19 cellular contexts compared by ENCODE assay signal in genomic region chr13:73832203-73832602, GRCh38.
DNase-seq lines count a peak whose midpoint lies in the region; TF ChIP-seq lines count a peak whose summit lies in the region.
"Had no signal": no experiment of that assay in that cellular context is flagged by ENCODE, and none has a peak within 500 bp of the region (broad histone marks: within the 10 kb centered on the region; RNA-seq: fewer than 3 reads in every experiment).

No MANE protein-coding gene starts in this region.

- no peaks in the 10 kb centered on the region for H4K20me1 ChIP-seq in H9 (ENCODE audit: control insufficient read depth, insufficient read depth, insufficient read length)

- H3K36me3 ChIP-seq in adipocyte (ENCODE audit: control insufficient read depth, insufficient read depth, low read length, severe bottlenecking) = no peaks in the 10 kb centered on the region
- H3K36me3 ChIP-seq in mesodermal cell (ENCODE audit: control insufficient read depth, insufficient read depth, low read length) = no peaks in the 10 kb centered on the region
- no peaks in the 10 kb centered on the region for H3K36me3 ChIP-seq in left ventricle myocardium inferior
- H3K36me3 ChIP-seq: ovary had no signal

- no peaks in the 10 kb centered on the region for H3K9me3 Mint-ChIP-seq in H9
- H3K9me3 Mint-ChIP-seq: type B pancreatic cell had no signal

- no peaks in the 10 kb centered on the region for H3K79me1 ChIP-seq in H9 (ENCODE audit: insufficient read depth, low read depth, low read length, poor library complexity, severe bottlenecking)

- H3K27ac ChIP-seq in H9 (ENCODE audit: insufficient read length, low read depth, low read length) = no peak overlapping the region
- peak overlapping the region; percentile 7 for H3K27ac ChIP-seq in mesodermal cell (ENCODE audit: low read depth, low read length, severe bottlenecking)
- H3K27ac ChIP-seq in left ventricle myocardium inferior (replicated peaks) = no peak overlapping the region
- H3K27ac ChIP-seq: coronary artery, GM23248, ovary had no signal

- H3K4me3 Mint-ChIP-seq in H9 = no peak overlapping the region
- H3K4me3 Mint-ChIP-seq: type B pancreatic cell had no signal

- H3K27me3 ChIP-seq in H9 (ENCODE audit: insufficient read depth, low read length) (no peaks in the 10 kb centered on the region), adipocyte (replicated peaks; ENCODE audit: control insufficient read depth, insufficient read depth, low read length) (no peaks in the 10 kb centered on the region), left ventricle myocardium inferior (ENCODE audit: low read depth) (no peaks in the 10 kb centered on the region)
- H3K27me3 ChIP-seq: ovary had no signal

- DNase-seq in NCI-H1092 treated with DMSO at 0.1 percent for 48 hours (lab: John Stamatoyannopoulos, UW) (peak; percentile 52), NCI-H1092 (lab: John Stamatoyannopoulos, UW) (no peak), H9 (no peak), adipocyte (ENCODE audit: low read depth) (peak; percentile 3), occipital lobe (lab: John Stamatoyannopoulos, UW) (no peak), left ventricle myocardium inferior (no peak), HT-29 (ENCODE audit: low spot score) (no peak)
- DNase-seq: 8988T; activated CD8-positive, alpha-beta memory T cell treated with anti-CD3 and anti-CD28 coated beads, Interleukin-2, amount 50 U/mL, for 4 hours; amniotic stem cell; EL; erythroblast; glutamatergic neuron; MV-4-11; ovary had no signal

- H2BK5ac ChIP-seq in H9 (ENCODE audit: insufficient read length, low read length) = no peak overlapping the region

- H3K36me3 Mint-ChIP-seq in H9 (ENCODE audit: insufficient read depth in 1 of 3, low read depth in 3 of 3) = no peaks in the 10 kb centered on the region
- H3K36me3 Mint-ChIP-seq: type B pancreatic cell had no signal

- H3K9ac ChIP-seq in H9 (ENCODE audit: extremely low read depth, insufficient read length, low read length) = no peak overlapping the region
- H3K9ac ChIP-seq in adipocyte (ENCODE audit: low read length) = no peak overlapping the region
- H3K9ac ChIP-seq: GM23248 had no signal

- H4K91ac ChIP-seq in H9 (ENCODE audit: insufficient read length, low read depth, low read length) = no peak overlapping the region

- no peak overlapping the region for H3K18ac ChIP-seq in H9 (ENCODE audit: insufficient read length, low read depth, low read length)

- no peak overlapping the region for H3K4ac ChIP-seq in H9 (ENCODE audit: low read depth, low read length)

- no peaks in the 10 kb centered on the region for H3K79me2 ChIP-seq in H9 (ENCODE audit: insufficient read depth, low read length)

- H2BK20ac ChIP-seq in H9 (ENCODE audit: low read depth, low read length, poor library complexity, severe bottlenecking) = no peak overlapping the region

- no peaks in the 10 kb centered on the region for H3K9me3 ChIP-seq in H9 (ENCODE audit: control insufficient read depth, low read depth, low read length)
- no peaks in the 10 kb centered on the region for H3K9me3 ChIP-seq in adipocyte (ENCODE audit: control insufficient read depth, low read length)
- H3K9me3 ChIP-seq in mesodermal cell (ENCODE audit: control insufficient read depth, low read length) = no peaks in the 10 kb centered on the region
- H3K9me3 ChIP-seq in left ventricle myocardium inferior (replicated peaks) = no peaks in the 10 kb centered on the region
- H3K9me3 ChIP-seq: ovary had no signal

- TF ChIP-seq CTCF in H9 (conservative IDR thresholded peaks at IDR 0.05) (no peak), left ventricle myocardium inferior (IDR thresholded peaks at IDR 0.05; ENCODE audit: borderline replicate concordance) (no peak)

- H2AFZ ChIP-seq in H9 (ENCODE audit: low read length) = peak overlapping the region; percentile 22
- H2AFZ ChIP-seq: GM23248 had no signal

- H3K4me1 ChIP-seq in H9 (ENCODE audit: insufficient read depth, low read length) = no peaks in the 10 kb centered on the region
- peaks cover 3% of the 10 kb centered on the region for H3K4me1 ChIP-seq in adipocyte (ENCODE audit: control insufficient read depth, insufficient read depth, low read length)
- H3K4me1 ChIP-seq in mesodermal cell (ENCODE audit: control insufficient read depth, insufficient read depth, low read length, poor library complexity, severe bottlenecking) = no peaks in the 10 kb centered on the region
- peaks cover 18% of the 10 kb centered on the region for H3K4me1 ChIP-seq in left ventricle myocardium inferior

- H3K4me1 Mint-ChIP-seq in H9 = peaks cover 15 to 19% of the 10 kb centered on the region in 2 experiments

- H3K4me2 ChIP-seq in H9 (ENCODE audit: insufficient read depth, insufficient read length, low read length) = no peak overlapping the region

- H2BK120ac ChIP-seq in H9 (ENCODE audit: low read depth, low read length, poor library complexity, severe bottlenecking) = no peak overlapping the region

- no peak overlapping the region for H3T11ph ChIP-seq in H9 (ENCODE audit: low read length)

- no peaks in the 10 kb centered on the region for H3K27me3 Mint-ChIP-seq in H9 (ENCODE audit: low read depth)
- H3K27me3 Mint-ChIP-seq: type B pancreatic cell had no signal

- H3K14ac ChIP-seq in H9 (ENCODE audit: insufficient read depth, low read length) = no peak overlapping the region

- intact Hi-C loops in left ventricle myocardium inferior (cut with micrococcal nuclease) = loop anchor here (10.0 kb wide), 1 partner anchor 453 kb away; no protein-coding TSS in a partner anchor

- H3K23ac ChIP-seq in H9 (ENCODE audit: insufficient read length, low read depth, low read length) = no peak overlapping the region

- H3K27ac Mint-ChIP-seq in H9 = peak overlapping the region; percentile 11 to 82 (median 52); a peak in 6 of 7 replicates
- H3K27ac Mint-ChIP-seq: type B pancreatic cell had no signal

- H3K56ac ChIP-seq in H9 (ENCODE audit: insufficient read length, low read depth, low read length) = no peak overlapping the region

- no peak overlapping the region for H3K4me3 ChIP-seq in adipocyte (ENCODE audit: low read length)
- no peak overlapping the region for H3K4me3 ChIP-seq in mesodermal cell (ENCODE audit: extremely low read depth, insufficient read depth, low read length, poor library complexity, severe bottlenecking)
- no peak overlapping the region for H3K4me3 ChIP-seq in left ventricle myocardium inferior
- H3K4me3 ChIP-seq: coronary artery, GM23248, ovary had no signal

- H4K8ac ChIP-seq in H9 (replicated peaks; ENCODE audit: insufficient read length, low read depth, low read length) = no peak overlapping the region

- no peak overlapping the region for H4K5ac ChIP-seq in H9 (ENCODE audit: insufficient read length, low read depth, low read length)

- WGBS in H9 (ENCODE audit: extremely low coverage, insufficient read length, low lambda C conversion rate) = no CpG with 5 or more reads among the region's 5 CpGs
- WGBS in mesodermal cell (ENCODE audit: insufficient coverage in 2 of 2), 2 experiments = 66 to 73% methylated on average over 3 to 4 of the region's 5 CpGs

- H2BK15ac ChIP-seq in H9 (ENCODE audit: low read depth, low read length) = no peak overlapping the region

- no peaks in the 10 kb centered on the region for H3K23me2 ChIP-seq in H9 (ENCODE audit: insufficient read length, low read depth, low read length, poor library complexity, severe bottlenecking)

- no peak overlapping the region for H2BK12ac ChIP-seq in H9 (ENCODE audit: insufficient read length, low read depth, low read length)

- H2AK5ac ChIP-seq in H9 (ENCODE audit: insufficient read length, low read length) = no peak overlapping the region

Comparison
In these comparisons a context has a peak if more than half of its experiments do, and no peak if none do; other contexts are left out.
1. DNase-seq: peak in NCI-H1092 treated with DMSO at 0.1 percent for 48 hours (single experiment) and adipocyte (single experiment); none in NCI-H1092 (single experiment), H9 (single experiment), occipital lobe (single experiment), left ventricle myocardium inferior (single experiment) and HT-29 (single experiment).